ENCODE assay signal across 30 cellular contexts in the genomic region with DNA sequence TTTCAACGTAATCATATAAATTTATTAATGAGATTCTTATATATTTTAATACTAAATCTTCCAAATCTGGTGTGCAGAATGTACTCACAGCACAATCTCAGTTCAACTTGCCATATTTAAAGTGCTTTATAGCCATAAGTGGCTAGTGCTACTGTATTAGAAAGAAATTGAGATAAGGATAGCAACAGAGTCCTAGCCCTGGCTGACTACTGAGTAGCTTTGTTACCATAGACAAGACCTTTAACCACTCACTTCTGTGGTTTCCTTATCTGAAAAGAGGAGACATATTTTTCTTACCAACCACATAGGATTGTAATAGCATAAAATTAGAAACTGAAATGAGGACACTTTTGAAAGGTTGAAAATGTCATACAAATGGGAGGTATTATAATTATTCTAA. TPM values are rescaled to one million over a fixed set of nuclear protein-coding genes. Genes with fewer than 3 reads are reported as not detected.
DNase-seq lines count a peak whose midpoint lies in the region; ATAC-seq and TF ChIP-seq lines count a peak whose summit lies in the region.
"Had no signal": no experiment of that assay in that cellular context is flagged by ENCODE, and none has a peak within 500 bp of the region (broad histone marks: within the 10 kb centered on the region; RNA-seq: fewer than 3 reads in every experiment).

No MANE protein-coding gene starts in this region.

- CTCF ChIA-PET in CD4-positive, alpha-beta T cell (lab: Charles Lee) = interaction anchor here (1.0 to 1.8 kb wide), 2 partner anchors 20 to 74 kb away, joined by 4 read pairs; a partner anchor contains a TSS

- intact Hi-C loops in CD4-positive, alpha-beta T cell (cut with DNase I, micrococcal nuclease) = loop anchor here in 1 of 2 experiments (10.0 kb wide), 4 partner anchors 73 to 1593 kb away; a partner anchor contains a TSS

- H2AFZ ChIP-seq in KMS-11 (ENCODE audit: low read depth) = no peak overlapping the region

- H3K27me3 ChIP-seq in CD4-positive, alpha-beta T cell (ENCODE audit: control insufficient read depth, insufficient read depth, low read length) = peaks cover 5% of the 10 kb centered on the region
- no peaks in the 10 kb centered on the region for H3K27me3 ChIP-seq in KMS-11 (ENCODE audit: insufficient read depth, low read depth)
- H3K27me3 ChIP-seq in suprapubic skin = no peaks in the 10 kb centered on the region
- H3K27me3 ChIP-seq: Peyer's patch, SJSA1 had no signal

- POLR2A ChIA-PET in CD4-positive, alpha-beta T cell (lab: Charles Lee) = no interaction called here

- no peak for TF ChIP-seq CTCF in CD4-positive, alpha-beta T cell (IDR thresholded peaks at IDR 0.05)
- TF ChIP-seq CTCF in KMS-11 (conservative IDR thresholded peaks at IDR 0.05; ENCODE audit: low read depth, low read length) (no peak), suprapubic skin (IDR thresholded peaks at IDR 0.05) (no peak)

- no peaks in the 10 kb centered on the region for H3K9me3 Mint-ChIP-seq in CD4-positive, alpha-beta T cell
- H3K9me3 Mint-ChIP-seq: endodermal cell, type B pancreatic cell had no signal

- H3K79me2 ChIP-seq in KMS-11 (ENCODE audit: insufficient read depth, low read depth) = peaks cover 30% of the 10 kb centered on the region

- H3K27ac Mint-ChIP-seq in CD4-positive, alpha-beta T cell = peak overlapping the region; percentile 24
- H3K27ac Mint-ChIP-seq: activated CD8-positive, alpha-beta T cell treated with anti-CD3 and anti-CD28 coated beads, Interleukin-2, amount 10 ng/mL, durations not matched to agents 7 days and 5 days; endodermal cell; type B pancreatic cell had no signal

- no peaks in the 10 kb centered on the region for H4K20me1 ChIP-seq in KMS-11 (ENCODE audit: insufficient read depth)

- H3K36me3 ChIP-seq in KMS-11 (ENCODE audit: insufficient read depth) (no peaks in the 10 kb centered on the region), suprapubic skin (no peaks in the 10 kb centered on the region)
- H3K36me3 ChIP-seq: Peyer's patch had no signal

- no peak for DNase-seq in CD4-positive, alpha-beta T cell
- DNase-seq in amniotic epithelial cell (ENCODE audit: low read depth) (peak; percentile 80), iris pigment epithelial cell (ENCODE audit: low read depth) (peak; percentile 47), anterior cingulate cortex (lab: John Stamatoyannopoulos, UW) (no peak), NCI-H2227 (lab: John Stamatoyannopoulos, UW; ENCODE audit: unreplicated experiment) (no peak), suprapubic skin (ENCODE audit: low spot score in 2 of 2) (no peak)
- DNase-seq: activated CD8-positive, alpha-beta T cell treated with anti-CD3 and anti-CD28 coated beads, Interleukin-2, amount 10 ng/mL, durations not matched to agents 7 days and 5 days; activated effector memory CD4-positive, alpha-beta T cell treated with anti-CD3 and anti-CD28 coated beads, Interleukin-2, amount 50 U/mL, for 16 hours; activated T-cell treated with anti-CD3 and anti-CD28 coated beads for 4 hours; cortex of kidney; DND-41; endodermal cell; kidney glomerular epithelial cell; NCI-H1436 treated with DMSO at 0.1 percent for 48 hours; NCI-H2107; Peyer's patch; stimulated activated CD4-positive, alpha-beta T cell treated with anti-CD3 and anti-CD28 coated beads, Interleukin-1b, Interleukin-23, amount 100 ng/mL, for 48 hours; T-helper 1 cell had no signal

- H3K4me1 Mint-ChIP-seq in CD4-positive, alpha-beta T cell (ENCODE audit: low read depth) = peaks cover 38% of the 10 kb centered on the region

- WGBS in suprapubic skin = 96% methylated on average over 1 of the region's 1 CpG

- H3K27me3 Mint-ChIP-seq in CD4-positive, alpha-beta T cell = peaks cover 4% of the 10 kb centered on the region

- no peak for ATAC-seq in CD4-positive, alpha-beta T cell (ENCODE audit: poor library complexity)
- no peak for ATAC-seq in HG02610 (IDR thresholded peaks at IDR 0.05; ENCODE audit: unreplicated experiment)
- ATAC-seq: activated CD8-positive, alpha-beta T cell treated with anti-CD3 and anti-CD28 coated beads, Interleukin-2, amount 10 ng/mL, durations not matched to agents 7 days and 5 days; HepG2 had no signal

- no peak overlapping the region for H3K4me3 ChIP-seq in KMS-11 (IDR thresholded peaks at IDR 0.05; ENCODE audit: insufficient read depth, low read depth, low read length)
- no peak overlapping the region for H3K4me3 ChIP-seq in suprapubic skin
- H3K4me3 ChIP-seq: Peyer's patch, SJSA1 had no signal

- peak overlapping the region; percentile 63 for H3K4me2 ChIP-seq in KMS-11

- peaks cover 30% of the 10 kb centered on the region for H3K36me3 Mint-ChIP-seq in CD4-positive, alpha-beta T cell (ENCODE audit: low read depth)
- H3K36me3 Mint-ChIP-seq: type B pancreatic cell had no signal

- no peaks in the 10 kb centered on the region for H3K9me3 ChIP-seq in CD4-positive, alpha-beta T cell (ENCODE audit: control insufficient read depth, low read length)
- H3K9me3 ChIP-seq in suprapubic skin = no peaks in the 10 kb centered on the region
- H3K9me3 ChIP-seq: Peyer's patch, SJSA1 had no signal

- no peak for TF ChIP-seq EP300 in suprapubic skin (IDR thresholded peaks at IDR 0.05)

- H3K9ac ChIP-seq in KMS-11 = no peak overlapping the region

- H3K4me1 ChIP-seq in KMS-11 (ENCODE audit: low read depth, poor library complexity, severe bottlenecking) = peaks cover 39% of the 10 kb centered on the region
- H3K4me1 ChIP-seq in suprapubic skin = peaks cover 23% of the 10 kb centered on the region

- peak overlapping the region; percentile 66 for H3K4me3 Mint-ChIP-seq in CD4-positive, alpha-beta T cell
- H3K4me3 Mint-ChIP-seq: activated CD8-positive, alpha-beta T cell treated with anti-CD3 and anti-CD28 coated beads, Interleukin-2, amount 10 ng/mL, durations not matched to agents 7 days and 5 days; endodermal cell; type B pancreatic cell had no signal

- TF ChIP-seq POLR2A in suprapubic skin (IDR thresholded peaks at IDR 0.05) = no peak

- no peak overlapping the region for H3K27ac ChIP-seq in CD4-positive, alpha-beta T cell (ENCODE audit: low read depth, low read length)
- H3K27ac ChIP-seq in KMS-11 = peak overlapping the region; percentile 24; the same call in 1 of the 2 replicates
- no peak overlapping the region for H3K27ac ChIP-seq in suprapubic skin
- H3K27ac ChIP-seq: HL-60, Peyer's patch, SJSA1 had no signal

RNA-seq across cellular contexts. Expression of a gene that starts 2.0 kb away (rescaled TPM):
- 10 to 100 TPM; 50.1 to 54.0 TPM for total RNA-seq in CD4-positive, alpha-beta T cell
- 10 to 100 TPM; 50.9 to 93.8 (median 87.7) TPM for total RNA-seq in suprapubic skin

RNA-seq across cellular contexts. Expression of a gene that starts 30.3 kb away (rescaled TPM):
- not detected for total RNA-seq in CD4-positive, alpha-beta T cell
- 10 to 100 TPM in 3 of 4 donors, 1 to 10 TPM in 1; 10.0 to 65.0 (median 27.6) TPM for total RNA-seq in suprapubic skin
- total RNA-seq: activated CD8-positive, alpha-beta T cell treated with anti-CD3 and anti-CD28 coated beads, Interleukin-2, amount 10 ng/mL, durations not matched to agents 7 days and 5 days; glomerular endothelial cell; lung microvascular endothelial cell; MCF 10A; NCI-H460; pulmonary artery endothelial cell; SJSA1; skeletal muscle tissue had no signal

RNA-seq across cellular contexts. Expression of a gene that starts 32.5 kb away (rescaled TPM):
- total RNA-seq in CD4-positive, alpha-beta T cell = under 1 TPM; 0.03 to 0.08 TPM
- 1 to 10 TPM in 1 of 4 donors, under 1 TPM in 3; 0.44 to 2.4 (median 0.54) TPM for total RNA-seq in suprapubic skin
- total RNA-seq: activated CD8-positive, alpha-beta T cell treated with anti-CD3 and anti-CD28 coated beads, Interleukin-2, amount 10 ng/mL, durations not matched to agents 7 days and 5 days had no signal

RNA-seq across cellular contexts. Expression of a gene that starts 59.9 kb away (rescaled TPM):
- 1 to 10 TPM; 2.6 to 3.8 TPM for total RNA-seq in CD4-positive, alpha-beta T cell
- 10 to 100 TPM in 3 of 4 donors, 1 to 10 TPM in 1; 9.6 to 17.0 (median 15.1) TPM for total RNA-seq in suprapubic skin

Comparison
In these comparisons a context has a peak if more than half of its experiments do, and no peak if none do; other contexts are left out.
1. DNase-seq: peak in amniotic epithelial cell (single experiment) and iris pigment epithelial cell (single experiment); none in CD4-positive, alpha-beta T cell (0 of 10), anterior cingulate cortex (0 of 58), NCI-H2227 (single experiment) and suprapubic skin (0 of 2).
2. RNA of a gene that starts 30.3 kb away (total RNA-seq): 10.0 to 65.0 TPM in suprapubic skin; not detected in CD4-positive, alpha-beta T cell; every median in the first group is over 10 times any median in the second.